Comparison of ENCODE assay signal across 31 cellular contexts in genomic region chr15:54029076-54029475, GRCh38. TPM values are rescaled to one million over a fixed set of nuclear protein-coding genes. Genes with fewer than 3 reads are reported as not detected.
"Had no signal": no experiment of that assay in that cellular context is flagged by ENCODE, and none has a peak within 500 bp of the region (broad histone marks: within the 10 kb centered on the region; RNA-seq: fewer than 3 reads in every experiment).

No MANE protein-coding gene starts in this region.

- H3K4me1 ChIP-seq: adrenal gland, body of pancreas, esophagus squamous epithelium had no signal

- H3K9me3 ChIP-seq: adrenal gland, body of pancreas, esophagus squamous epithelium had no signal

- H3K4me3 ChIP-seq: adrenal gland, body of pancreas, esophagus squamous epithelium had no signal

- H3K36me3 ChIP-seq: adrenal gland, esophagus squamous epithelium had no signal

- DNase-seq: activated CD4-positive, alpha-beta memory T cell treated with anti-CD3 and anti-CD28 coated beads for 36 hours; activated CD4-positive, alpha-beta T cell treated with anti-CD3 and anti-CD28 coated beads for 36 hours; activated CD4-positive, alpha-beta T cell treated with anti-CD3 and anti-CD28 coated beads, Interleukin-2, amount 10 ng/mL, durations not matched to agents 24 days and 14 days; activated CD4-positive, CD25-positive, alpha-beta regulatory T cell; activated CD4-positive, CD25-positive, alpha-beta regulatory T cell treated with anti-CD3 and anti-CD28 coated beads, Interleukin-2, amount 50 U/mL, for 72 hours; activated CD8-positive, alpha-beta memory T cell treated with anti-CD3 and anti-CD28 coated beads, Interleukin-2, amount 10 ng/mL, durations not matched to agents 7 days and 5 days; activated CD8-positive, alpha-beta memory T cell treated with anti-CD3 and anti-CD28 coated beads, Interleukin-2, amount 50 U/mL, for 4 hours; activated CD8-positive, alpha-beta T cell treated with anti-CD3 and anti-CD28 coated beads, Interleukin-2, amount 10 ng/mL, durations not matched to agents 7 days and 5 days; activated effector memory CD4-positive, alpha-beta T cell treated with anti-CD3 and anti-CD28 coated beads, Interleukin-2, amount 50 U/mL, for 16 hours; activated naive CD4-positive, alpha-beta T cell treated with anti-CD3 and anti-CD28 coated beads for 36 hours; activated naive CD8-positive, alpha-beta T cell treated with anti-CD3 and anti-CD28 coated beads for 36 hours; activated naive CD8-positive, alpha-beta T cell treated with anti-CD3 and anti-CD28 coated beads, Interleukin-2, amount 50 U/mL, for 24 hours; activated T-cell treated with anti-CD3 and anti-CD28 coated beads, Interleukin-2, amount 50 U/mL, for 1 hour; activated T-cell treated with anti-CD3 and anti-CD28 coated beads, Interleukin-2, amount 50 U/mL, for 48 hours; adrenal gland; amygdala; aorta; body of pancreas; cortex of kidney; dermis blood vessel endothelial cell; effector CD4-positive, alpha-beta T cell; effector memory CD8-positive, alpha-beta T cell; esophagus squamous epithelium; head of caudate nucleus; T-helper 2 cell had no signal

- H3K27me3 ChIP-seq: adrenal gland, body of pancreas, esophagus squamous epithelium had no signal

RNA-seq across cellular contexts. Expression of gene UNC13C, which starts 50.8 kb away (rescaled TPM):
- total RNA-seq: activated CD4-positive, alpha-beta memory T cell treated with anti-CD3 and anti-CD28 coated beads for 36 hours; activated CD4-positive, alpha-beta T cell treated with anti-CD3 and anti-CD28 coated beads for 36 hours; activated CD4-positive, alpha-beta T cell treated with anti-CD3 and anti-CD28 coated beads, Interleukin-2, amount 10 ng/mL, durations not matched to agents 24 days and 14 days; activated CD8-positive, alpha-beta memory T cell treated with anti-CD3 and anti-CD28 coated beads for 36 hours; activated CD8-positive, alpha-beta memory T cell treated with anti-CD3 and anti-CD28 coated beads, Interleukin-2, amount 10 ng/mL, durations not matched to agents 7 days and 5 days; activated CD8-positive, alpha-beta T cell treated with anti-CD3 and anti-CD28 coated beads, Interleukin-2, amount 10 ng/mL, durations not matched to agents 7 days and 5 days; activated naive CD4-positive, alpha-beta T cell treated with anti-CD3 and anti-CD28 coated beads for 36 hours; activated naive CD8-positive, alpha-beta T cell treated with anti-CD3 and anti-CD28 coated beads for 36 hours; activated T-helper 1 cell treated with anti-CD3 and anti-CD28 coated beads, Interleukin-12 subunit alpha, Interleukin-12 subunit beta, Interleukin-2, Interleukin-4 antibody, amounts not matched to agents 30 ng/mL and 10 ng/mL and 1 ng/mL, durations not matched to agents 14 hours and 24 hours and 36 hours; activated T-helper 2 cell treated with anti-CD3 and anti-CD28 coated beads, Interferon-gamma antibody, Interleukin-2, Interleukin-4, amounts not matched to agents 10 μg/mL and 5 μg/mL and 100 μg/mL, durations not matched to agents 14 hours and 24 hours and 36 hours; body of pancreas; dermis blood vessel endothelial cell; fibroblast of lung; fibroblast of villous mesenchyme; T-helper 1 cell treated with Interleukin-12 subunit alpha and Interleukin-12 subunit beta and Interleukin-4 antibody, amounts not matched to agents 30 ng/mL and 1 ng/mL, for 36 hours had no signal
- polyA plus RNA-seq: fibroblast of lung had no signal
